20 cellular contexts compared by ENCODE assay signal in the genomic region with DNA sequence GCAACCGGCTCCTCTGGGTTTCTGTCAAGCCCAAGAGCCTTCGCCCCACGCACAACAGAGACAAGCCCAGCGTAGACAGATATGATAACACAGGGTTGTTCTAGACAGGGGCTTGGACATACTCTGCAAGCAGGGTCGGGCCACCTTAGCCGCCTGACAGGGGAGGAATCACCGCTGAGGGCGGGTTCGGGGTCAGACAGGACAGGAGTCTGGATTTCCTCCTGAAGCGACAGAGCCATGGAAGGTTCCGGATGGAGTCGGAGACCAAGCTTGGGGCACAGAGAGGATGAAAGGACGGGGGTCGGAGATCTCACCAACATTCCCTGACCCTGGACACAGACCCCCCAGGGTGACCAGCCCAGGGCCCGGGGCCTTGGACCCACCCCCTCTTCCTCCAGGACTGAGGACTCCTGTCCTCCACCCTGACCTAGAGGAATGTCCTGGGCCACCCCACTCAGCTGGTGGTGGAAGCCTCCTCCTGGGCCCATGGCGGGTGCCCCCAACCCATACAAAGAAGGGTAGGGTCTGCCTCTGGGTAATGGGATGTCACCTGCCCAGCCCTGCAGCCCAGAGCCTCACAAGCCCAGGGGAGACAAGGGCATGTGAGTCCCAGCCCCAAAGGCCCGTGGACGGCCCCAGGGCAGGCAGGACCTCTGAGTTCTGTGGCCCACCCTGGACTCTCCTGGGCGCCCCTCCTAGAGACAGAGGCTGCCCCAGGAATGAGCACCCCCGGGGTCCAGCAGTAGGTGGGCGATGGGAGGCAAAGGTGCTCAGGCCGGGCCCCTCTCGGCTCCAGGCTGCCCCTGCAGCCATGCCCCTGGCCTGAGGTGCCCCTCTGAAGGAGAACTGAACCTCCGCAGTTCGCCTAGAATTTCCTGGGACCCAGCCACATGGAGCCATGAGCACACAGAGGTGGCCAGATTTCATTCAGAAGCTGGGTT. TPM values are rescaled to one million over a fixed set of nuclear protein-coding genes. Genes with fewer than 3 reads are reported as not detected.
DNase-seq lines count a peak whose midpoint lies in the region; ATAC-seq, FAIRE-seq and TF ChIP-seq lines count a peak whose summit lies in the region.
"Had no signal": no experiment of that assay in that cellular context is flagged by ENCODE, and none has a peak within 500 bp of the region (broad histone marks: within the 10 kb centered on the region; RNA-seq: fewer than 3 reads in every experiment).

No MANE protein-coding gene starts in this region.

- no peaks in the 10 kb centered on the region for H3K36me3 ChIP-seq in lower lobe of right lung
- H3K36me3 ChIP-seq in spleen, result no peaks in the 10 kb centered on the region
- H3K36me3 ChIP-seq: SJCRH30 had no signal

- peaks cover 4% of the 10 kb centered on the region for H3K4me1 ChIP-seq in lower lobe of right lung
- peaks cover 0 to 15% (median 0%) of the 10 kb centered on the region in 6 donors for H3K4me1 ChIP-seq in spleen
- H3K4me1 ChIP-seq: parathyroid adenoma had no signal

- H3K27me3 ChIP-seq in lower lobe of right lung (ENCODE audit: low read depth) (no peaks in the 10 kb centered on the region), spleen (replicated peaks in 1 of 7) (no peaks in the 10 kb centered on the region)
- H3K27me3 ChIP-seq: SJCRH30 had no signal

- H3K27ac Mint-ChIP-seq in activated naive CD4-positive, alpha-beta T cell treated with anti-CD3 and anti-CD28 coated beads for 36 hours, result no peak overlapping the region
- H3K27ac Mint-ChIP-seq in activated naive CD4-positive, alpha-beta T cell treated with anti-CD3 and anti-CD28 coated beads, Interleukin-2, amount 10 ng/mL, durations not matched to agents 7 days and 5 days, result no peak overlapping the region
- H3K27ac Mint-ChIP-seq in T-helper 17 cell, result no peak overlapping the region
- H3K27ac Mint-ChIP-seq: CD4-positive, CD25-positive, alpha-beta regulatory T cell had no signal

- H3K27me3 Mint-ChIP-seq in activated naive CD4-positive, alpha-beta T cell treated with anti-CD3 and anti-CD28 coated beads for 36 hours (ENCODE audit: low read depth), result no peaks in the 10 kb centered on the region
- H3K27me3 Mint-ChIP-seq in activated naive CD4-positive, alpha-beta T cell treated with anti-CD3 and anti-CD28 coated beads, Interleukin-2, amount 10 ng/mL, durations not matched to agents 7 days and 5 days, result peaks cover 5% of the 10 kb centered on the region
- no peaks in the 10 kb centered on the region for H3K27me3 Mint-ChIP-seq in T-helper 17 cell
- H3K27me3 Mint-ChIP-seq: CD4-positive, CD25-positive, alpha-beta regulatory T cell had no signal

- no peaks in the 10 kb centered on the region for H3K9me3 Mint-ChIP-seq in activated naive CD4-positive, alpha-beta T cell treated with anti-CD3 and anti-CD28 coated beads for 36 hours
- H3K9me3 Mint-ChIP-seq in activated naive CD4-positive, alpha-beta T cell treated with anti-CD3 and anti-CD28 coated beads, Interleukin-2, amount 10 ng/mL, durations not matched to agents 7 days and 5 days, result no peaks in the 10 kb centered on the region
- H3K9me3 Mint-ChIP-seq: CD4-positive, CD25-positive, alpha-beta regulatory T cell had no signal

- no peak overlapping the region for H3K4me3 ChIP-seq in lower lobe of right lung
- no peak overlapping the region for H3K4me3 ChIP-seq in spleen
- H3K4me3 ChIP-seq: SJCRH30 had no signal

- H3K4me1 Mint-ChIP-seq in activated naive CD4-positive, alpha-beta T cell treated with anti-CD3 and anti-CD28 coated beads for 36 hours (ENCODE audit: low read depth), result peaks cover 2% of the 10 kb centered on the region
- H3K4me1 Mint-ChIP-seq in activated naive CD4-positive, alpha-beta T cell treated with anti-CD3 and anti-CD28 coated beads, Interleukin-2, amount 10 ng/mL, durations not matched to agents 7 days and 5 days, result peaks cover 10% of the 10 kb centered on the region
- H3K4me1 Mint-ChIP-seq in T-helper 17 cell, result peaks cover 10% of the 10 kb centered on the region

- H3K27ac ChIP-seq in lower lobe of right lung (no peak overlapping the region), spleen (peak overlapping the region in 1 of 8 donors; percentile 17)
- H3K27ac ChIP-seq: parathyroid adenoma, SJCRH30 had no signal

- 85 to 92% (median 88%) methylated on average over 12 to 25 of the region's 25 CpGs for WGBS in spleen, 5 donors

- ATAC-seq in T-helper 17 cell (no peak), lower lobe of right lung (no peak), GM18873 (IDR thresholded peaks at IDR 0.05; ENCODE audit: low FRiP score, unreplicated experiment) (no peak)

- peak; percentile 2 for DNase-seq in activated naive CD4-positive, alpha-beta T cell treated with anti-CD3 and anti-CD28 coated beads for 36 hours
- DNase-seq in activated naive CD4-positive, alpha-beta T cell treated with anti-CD3 and anti-CD28 coated beads, Interleukin-2, amount 10 ng/mL, durations not matched to agents 7 days and 5 days, result no peak
- peak in 2 of 3 donors; percentile 2 to 6 for DNase-seq in T-helper 17 cell
- DNase-seq in lower lobe of right lung, result peak; percentile 31
- peak; percentile 67 for DNase-seq in spleen
- no peak for DNase-seq in KG1 (lab: John Stamatoyannopoulos, UW)
- no peak for DNase-seq in urothelium cell line (ENCODE audit: low spot score)
- DNase-seq: activated CD4-positive, alpha-beta T cell treated with anti-CD3 and anti-CD28 coated beads for 1 hour; activated naive CD4-positive, alpha-beta T cell treated with Interleukin-2 at 50 U/mL for 16 hours; CD4-positive, CD25-positive, alpha-beta regulatory T cell; DMS53; hippocampal formation; NCI-H1105 treated with DMSO at 0.1 percent for 48 hours; NCI-H524 treated with DMSO at 0.1 percent for 48 hours; T-helper 9 cell had no signal

- CTCF ChIA-PET in activated naive CD4-positive, alpha-beta T cell treated with anti-CD3 and anti-CD28 coated beads for 36 hours (lab: Charles Lee), result no interaction called here
- CTCF ChIA-PET in activated naive CD4-positive, alpha-beta T cell treated with anti-CD3 and anti-CD28 coated beads, Interleukin-2, amount 10 ng/mL, durations not matched to agents 7 days and 5 days (lab: Charles Lee), result no interaction called here

- H3K9me3 ChIP-seq in T-helper 17 cell (ENCODE audit: control insufficient read depth, low read length, poor library complexity, severe bottlenecking) (no peaks in the 10 kb centered on the region), lower lobe of right lung (no peaks in the 10 kb centered on the region), spleen (no peaks in the 10 kb centered on the region)
- H3K9me3 ChIP-seq: SJCRH30 had no signal

- no peak for TF ChIP-seq POLR2A in spleen (IDR thresholded peaks at IDR 0.05)

- intact Hi-C loops in activated naive CD4-positive, alpha-beta T cell treated with anti-CD3 and anti-CD28 coated beads for 36 hours (cut with micrococcal nuclease), result no loop called here
- intact Hi-C loops in lower lobe of right lung (cut with DNase I), result no loop called here
- intact Hi-C loops in spleen (cut with DNase I; ENCODE audit: low total_unique reads), result no loop called here

- no peak for FAIRE-seq in urothelium cell line (lab: Jason Lieb, UNC)
- FAIRE-seq: colon, GM12892 had no signal

- no peaks in the 10 kb centered on the region for H3K36me3 Mint-ChIP-seq in activated naive CD4-positive, alpha-beta T cell treated with anti-CD3 and anti-CD28 coated beads for 36 hours (ENCODE audit: low read depth)
- no peaks in the 10 kb centered on the region for H3K36me3 Mint-ChIP-seq in activated naive CD4-positive, alpha-beta T cell treated with anti-CD3 and anti-CD28 coated beads, Interleukin-2, amount 10 ng/mL, durations not matched to agents 7 days and 5 days
- H3K36me3 Mint-ChIP-seq in T-helper 17 cell (ENCODE audit: low read depth), result no peaks in the 10 kb centered on the region
- H3K36me3 Mint-ChIP-seq: CD4-positive, CD25-positive, alpha-beta regulatory T cell had no signal

- TF ChIP-seq CTCF in lower lobe of right lung (IDR thresholded peaks at IDR 0.05), result no peak
- TF ChIP-seq CTCF in spleen (IDR thresholded peaks at IDR 0.05 in 8 of 11, conservative IDR thresholded peaks at IDR 0.05 in 3 of 11), result no peak

- no peak overlapping the region for H3K4me3 Mint-ChIP-seq in activated naive CD4-positive, alpha-beta T cell treated with anti-CD3 and anti-CD28 coated beads for 36 hours
- H3K4me3 Mint-ChIP-seq in activated naive CD4-positive, alpha-beta T cell treated with anti-CD3 and anti-CD28 coated beads, Interleukin-2, amount 10 ng/mL, durations not matched to agents 7 days and 5 days, result no peak overlapping the region
- H3K4me3 Mint-ChIP-seq in T-helper 17 cell, result no peak overlapping the region
- H3K4me3 Mint-ChIP-seq: CD4-positive, CD25-positive, alpha-beta regulatory T cell had no signal

RNA-seq across cellular contexts. Expression of a gene that starts 44.1 kb away (rescaled TPM):
- total RNA-seq in activated naive CD4-positive, alpha-beta T cell treated with anti-CD3 and anti-CD28 coated beads for 36 hours, result 1 to 10 TPM; 1.2 to 1.5 TPM
- total RNA-seq in T-helper 17 cell, result 1 to 10 TPM; 1.5 to 1.7 TPM
- 14.7 TPM for total RNA-seq in lower lobe of right lung
- 10 to 100 TPM in 5 of 7 donors, 1 to 10 TPM in 2; 7.9 to 25.0 (median 18.6) TPM for total RNA-seq in spleen
- polyA plus RNA-seq in spleen, result 10 to 100 TPM in 1 of 3 donors, 1 to 10 TPM in 2; 4.1 to 12.4 (median 9.1) TPM

Comparison
In these comparisons a context has a peak if more than half of its experiments do, and no peak if none do; other contexts are left out.
1. DNase-seq: peak in activated naive CD4-positive, alpha-beta T cell treated with anti-CD3 and anti-CD28 coated beads for 36 hours (single experiment), T-helper 17 cell (2 of 3), lower lobe of right lung (single experiment) and spleen (single experiment); none in activated naive CD4-positive, alpha-beta T cell treated with anti-CD3 and anti-CD28 coated beads, Interleukin-2, amount 10 ng/mL, durations not matched to agents 7 days and 5 days (single experiment), KG1 (single experiment) and urothelium cell line (single experiment).